In genomic region chrX:94576367-94577004, GRCh38 we compare ENCODE assay signal across 1 cellular context.
TF ChIP-seq lines count a peak whose summit lies in the region.

No MANE protein-coding gene starts in this region.

TF ChIP-seq in GM23338, 12 proteins besides CTCF, POLR2A, EP300 and RAD21 (continued from another document):
- no peak for TF ChIP-seq ETS1 (IDR thresholded peaks at IDR 0.05)
- TF ChIP-seq REST (IDR thresholded peaks at IDR 0.05; ENCODE audit: unreplicated experiment), result no peak
- no peak for TF ChIP-seq ZNF114 (CRISPR knock-in tag; IDR thresholded peaks at IDR 0.05)
- TF ChIP-seq EZH2phosphoT487 (IDR thresholded peaks at IDR 0.05; ENCODE audit: unreplicated experiment), result no peak
- TF ChIP-seq EZH2 (IDR thresholded peaks at IDR 0.05; ENCODE audit: low read depth, unreplicated experiment), result no peak
- TF ChIP-seq ZNF331 (CRISPR knock-in tag; IDR thresholded peaks at IDR 0.05; ENCODE audit: low read depth), result no peak
- no peak for TF ChIP-seq POLR2AphosphoS5 (IDR thresholded peaks at IDR 0.05; ENCODE audit: low read depth)
- no peak for TF ChIP-seq STAT1 (IDR thresholded peaks at IDR 0.05; ENCODE audit: unreplicated experiment)
- TF ChIP-seq JUNB (IDR thresholded peaks at IDR 0.05; ENCODE audit: unreplicated experiment), result no peak
- TF ChIP-seq NANOG (IDR thresholded peaks at IDR 0.05; ENCODE audit: borderline replicate concordance), result no peak
- TF ChIP-seq CREB1 (CRISPR knock-in tag; IDR thresholded peaks at IDR 0.05; ENCODE audit: low read depth), result no peak
